8 cellular contexts compared by ENCODE assay signal in genomic region chr10:121974019-121974534, GRCh38. TPM values are rescaled to one million over a fixed set of nuclear protein-coding genes. Genes with fewer than 3 reads are reported as not detected.
DNase-seq lines count a peak whose midpoint lies in the region; ATAC-seq and TF ChIP-seq lines count a peak whose summit lies in the region.

No MANE protein-coding gene starts in this region.

- H3K36me3 Mint-ChIP-seq in activated CD8-positive, alpha-beta T cell treated with anti-CD3 and anti-CD28 coated beads, Interleukin-2, amount 10 ng/mL, durations not matched to agents 7 days and 5 days (ENCODE audit: low read depth), result peaks cover 29% of the 10 kb centered on the region
- H3K36me3 Mint-ChIP-seq in immature natural killer cell, result peaks cover 4 to 17% (median 7%) of the 10 kb centered on the region in 3 donors

- peaks cover 10% of the 10 kb centered on the region for H3K9me3 Mint-ChIP-seq in activated CD8-positive, alpha-beta T cell treated with anti-CD3 and anti-CD28 coated beads, Interleukin-2, amount 10 ng/mL, durations not matched to agents 7 days and 5 days (ENCODE audit: insufficient read depth)
- H3K9me3 Mint-ChIP-seq in immature natural killer cell, result no peaks in the 10 kb centered on the region

- peak overlapping the region; percentile 94 for H3K27ac ChIP-seq in testis

- H3K4me3 ChIP-seq in GM12865 (ENCODE audit: low read depth, low read length), result peak overlapping the region; percentile 83
- H3K4me3 ChIP-seq in testis, result peak overlapping the region; percentile 92 to 96

- no peak for DNase-seq in GM12865 (ENCODE audit: low read depth)
- peak; percentile 46 for DNase-seq in activated CD8-positive, alpha-beta T cell treated with anti-CD3 and anti-CD28 coated beads, Interleukin-2, amount 10 ng/mL, durations not matched to agents 7 days and 5 days
- DNase-seq in immature natural killer cell, result no peak
- no peak for DNase-seq in testis
- DNase-seq in central memory CD4-positive, alpha-beta T cell, result no peak
- DNase-seq in OCI-M1 (lab: John Stamatoyannopoulos, UW), result no peak
- no peak for DNase-seq in occipital lobe (lab: John Stamatoyannopoulos, UW)

- H3K27me3 ChIP-seq in testis, result no peaks in the 10 kb centered on the region

- H3K4me1 Mint-ChIP-seq in activated CD8-positive, alpha-beta T cell treated with anti-CD3 and anti-CD28 coated beads, Interleukin-2, amount 10 ng/mL, durations not matched to agents 7 days and 5 days (ENCODE audit: low read depth), result peaks cover 14% of the 10 kb centered on the region
- H3K4me1 Mint-ChIP-seq in immature natural killer cell, result peaks cover 25 to 26% of the 10 kb centered on the region in 2 donors

- no peaks in the 10 kb centered on the region for H3K36me3 ChIP-seq in testis (ENCODE audit: low read depth, missing control alignments)

- H3K27me3 Mint-ChIP-seq in activated CD8-positive, alpha-beta T cell treated with anti-CD3 and anti-CD28 coated beads, Interleukin-2, amount 10 ng/mL, durations not matched to agents 7 days and 5 days (ENCODE audit: low read depth), result no peaks in the 10 kb centered on the region
- H3K27me3 Mint-ChIP-seq in immature natural killer cell (ENCODE audit: low read depth in 3 of 3), result peaks cover 0 to 4% (median 0%) of the 10 kb centered on the region in 3 donors

- peak overlapping the region; percentile 61 for H3K27ac Mint-ChIP-seq in activated CD8-positive, alpha-beta T cell treated with anti-CD3 and anti-CD28 coated beads, Interleukin-2, amount 10 ng/mL, durations not matched to agents 7 days and 5 days
- H3K27ac Mint-ChIP-seq in immature natural killer cell, result peak overlapping the region in 2 of 6 donors; percentile 28 to 56

- CTCF ChIA-PET in activated CD8-positive, alpha-beta T cell treated with anti-CD3 and anti-CD28 coated beads, Interleukin-2, amount 10 ng/mL, durations not matched to agents 7 days and 5 days (lab: Charles Lee), result no interaction called here

- peak; percentile 37 for ATAC-seq in HG02973 (IDR thresholded peaks at IDR 0.05; ENCODE audit: unreplicated experiment)
- peak; percentile 25 for ATAC-seq in activated CD8-positive, alpha-beta T cell treated with anti-CD3 and anti-CD28 coated beads, Interleukin-2, amount 10 ng/mL, durations not matched to agents 7 days and 5 days

- H3K4me3 Mint-ChIP-seq in activated CD8-positive, alpha-beta T cell treated with anti-CD3 and anti-CD28 coated beads, Interleukin-2, amount 10 ng/mL, durations not matched to agents 7 days and 5 days, result peak overlapping the region; percentile 88
- H3K4me3 Mint-ChIP-seq in immature natural killer cell, result peak overlapping the region; percentile 66 to 83 (median 80)

- H3K4me1 ChIP-seq in testis, result peaks cover 10% of the 10 kb centered on the region

- WGBS in testis, 2 donors, result 5 to 8% methylated on average over 13 to 21 of the region's 21 CpGs

- no peak for TF ChIP-seq CTCF in GM12865 (IDR thresholded peaks at IDR 0.05; ENCODE audit: insufficient read depth, low read depth, low read length, missing control alignments)
- no peak for TF ChIP-seq CTCF in testis (IDR thresholded peaks at IDR 0.05)

- no peaks in the 10 kb centered on the region for H3K9me3 ChIP-seq in testis

- POLR2A ChIA-PET in activated CD8-positive, alpha-beta T cell treated with anti-CD3 and anti-CD28 coated beads, Interleukin-2, amount 10 ng/mL, durations not matched to agents 7 days and 5 days (lab: Charles Lee), result interaction anchor here (1.9 kb wide), 1 partner anchor 46 kb away, joined by 6 read pairs; the partner anchor contains the start of gene ATE1

- TF ChIP-seq POLR2A in testis (IDR thresholded peaks at IDR 0.05), result no peak

- intact Hi-C loops in testis (cut with DNase I; ENCODE audit: low total_unique reads), result no loop called here

RNA-seq across cellular contexts. Expression of gene NSMCE4A, which starts 0.9 kb away (rescaled TPM):
- total RNA-seq in activated CD8-positive, alpha-beta T cell treated with anti-CD3 and anti-CD28 coated beads, Interleukin-2, amount 10 ng/mL, durations not matched to agents 7 days and 5 days, result 10 to 100 TPM; 57.5 to 60.5 TPM
- polyA plus RNA-seq in immature natural killer cell (10 to 100 TPM; 38.5 to 79.6 (median 48.7) TPM), testis (ENCODE audit: insufficient read depth, low read depth, low replicate concordance) (15.6 TPM)
- total RNA-seq in testis (10 to 100 TPM; 31.0 to 33.7 TPM), occipital lobe (37.0 TPM)

RNA-seq across cellular contexts. Expression of gene TACC2, which starts 14.9 kb away (rescaled TPM):
- total RNA-seq in activated CD8-positive, alpha-beta T cell treated with anti-CD3 and anti-CD28 coated beads, Interleukin-2, amount 10 ng/mL, durations not matched to agents 7 days and 5 days, result not detected
- polyA plus RNA-seq in immature natural killer cell, result not detected
- 10 to 100 TPM; 21.3 to 24.2 TPM for total RNA-seq in testis
- polyA plus RNA-seq in testis (ENCODE audit: insufficient read depth, low read depth, low replicate concordance), result 18.0 TPM
- 16.1 TPM for total RNA-seq in occipital lobe

RNA-seq across cellular contexts. Expression of gene ATE1, which starts 46.2 kb away (rescaled TPM):
- total RNA-seq in activated CD8-positive, alpha-beta T cell treated with anti-CD3 and anti-CD28 coated beads, Interleukin-2, amount 10 ng/mL, durations not matched to agents 7 days and 5 days, result 10 to 100 TPM; 20.2 to 26.0 TPM
- polyA plus RNA-seq in immature natural killer cell (10 to 100 TPM; 16.9 to 34.5 (median 32.9) TPM), testis (ENCODE audit: insufficient read depth, low read depth, low replicate concordance) (29.8 TPM)
- total RNA-seq in testis (10 to 100 TPM; 34.0 to 41.9 TPM), occipital lobe (73.3 TPM)

Comparison
In these comparisons a context has a peak if more than half of its experiments do, and no peak if none do; other contexts are left out.
1. RNA of gene TACC2, which starts 14.9 kb away (total RNA-seq): 21.3 to 24.2 TPM in testis and 16.1 TPM in occipital lobe (single experiment); not detected in activated CD8-positive, alpha-beta T cell treated with anti-CD3 and anti-CD28 coated beads, Interleukin-2, amount 10 ng/mL, durations not matched to agents 7 days and 5 days; every median in the first group is over 10 times any median in the second.